In the genomic region with DNA sequence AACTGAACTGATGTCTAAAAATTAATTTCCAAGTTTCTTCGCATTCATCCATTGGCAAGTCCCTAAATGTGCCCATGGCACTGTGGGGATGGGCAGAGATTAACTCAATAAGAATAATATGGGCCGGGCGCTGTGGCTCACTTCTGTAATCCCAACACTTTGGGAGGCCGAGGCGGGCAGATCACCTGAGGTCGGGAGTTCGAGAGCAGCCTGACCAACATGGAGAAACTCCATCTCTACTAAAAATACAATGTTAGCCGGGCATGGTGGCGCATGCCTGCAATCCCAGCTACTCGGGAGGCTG, we compare ENCODE assay signal across 9 cellular contexts. TPM values are rescaled to one million over a fixed set of nuclear protein-coding genes. Genes with fewer than 3 reads are reported as not detected.
DNase-seq lines count a peak whose midpoint lies in the region; ATAC-seq and TF ChIP-seq lines count a peak whose summit lies in the region.
"Not testable (repeated sequence)": the region's sequence is repeated elsewhere in the genome, so short reads cannot be mapped to it uniquely, and the experiment has no call there.
"Had no signal": no experiment of that assay in that cellular context is flagged by ENCODE, and none has a peak within 500 bp of the region (broad histone marks: within the 10 kb centered on the region; RNA-seq: fewer than 3 reads in every experiment).

No MANE protein-coding gene starts in this region.

- H3K4me1 Mint-ChIP-seq in HFFc6 (ENCODE audit: low read depth) (peaks cover 22% of the 10 kb centered on the region), nephron (peaks cover 29% of the 10 kb centered on the region)
- H3K4me1 Mint-ChIP-seq in activated naive CD4-positive, alpha-beta T cell treated with anti-CD3 and anti-CD28 coated beads, Interleukin-2, amount 50 U/mL, for 24 hours, result peaks cover 38% of the 10 kb centered on the region
- H3K4me1 Mint-ChIP-seq in stimulated activated memory B cell treated with anti-CD40 and anti-IgM and Interleukin-4, amounts not matched to agents 10 μg/mL and 1 μg/mL and 100 μg/mL, for 72 hours, result peaks cover 54% of the 10 kb centered on the region

- H3K9me3 ChIP-seq in AG04450 (ENCODE audit: control insufficient read depth, insufficient read depth, low read length); SK-N-MC (ENCODE audit: low read depth, low read length); duodenal mucosa (ENCODE audit: control insufficient read depth in 1 of 2, low read length in 2 of 2); iPS-15b (ENCODE audit: control insufficient read depth, insufficient read depth, low read length): not testable (repeated sequence)

- peaks cover 19 to 22% of the 10 kb centered on the region in 2 donors for H3K4me1 ChIP-seq in duodenal mucosa (ENCODE audit: control insufficient read depth in 1 of 2, insufficient read depth in 2 of 2, low read length in 2 of 2)
- H3K4me1 ChIP-seq in iPS-15b (ENCODE audit: control insufficient read depth, insufficient read depth, low read length), result not testable (repeated sequence)

- H3K4me3 Mint-ChIP-seq in HFFc6 (peak overlapping the region; percentile 94), nephron (peak overlapping the region; percentile 94 to 99 (median 98))
- H3K4me3 Mint-ChIP-seq in activated naive CD4-positive, alpha-beta T cell treated with anti-CD3 and anti-CD28 coated beads, Interleukin-2, amount 50 U/mL, for 24 hours, result peak overlapping the region; percentile 98
- H3K4me3 Mint-ChIP-seq in stimulated activated memory B cell treated with anti-CD40 and anti-IgM and Interleukin-4, amounts not matched to agents 10 μg/mL and 1 μg/mL and 100 μg/mL, for 72 hours, result peak overlapping the region; percentile 96

- H3K27ac ChIP-seq in AG04450 (ENCODE audit: low read depth, low read length); SK-N-MC; duodenal mucosa (ENCODE audit: low read depth, low read length): not testable (repeated sequence)

- peak overlapping the region; percentile 94 for H3K4me3 ChIP-seq in AG04450 (ENCODE audit: low read depth, low read length)
- peak overlapping the region; percentile 85 for H3K4me3 ChIP-seq in SK-N-MC
- H3K4me3 ChIP-seq in duodenal mucosa (ENCODE audit: low read depth in 1 of 2, low read length in 2 of 2), result peak overlapping the region; percentile 91 to 95
- H3K4me3 ChIP-seq in iPS-15b (ENCODE audit: low read depth, low read length), result peak overlapping the region; percentile 66

- ATAC-seq in stimulated activated memory B cell treated with anti-CD40 and anti-IgM and Interleukin-4, amounts not matched to agents 10 μg/mL and 1 μg/mL and 100 μg/mL, for 72 hours, result not testable (repeated sequence)

- not testable (repeated sequence) for H3K27me3 Mint-ChIP-seq in HFFc6 (ENCODE audit: insufficient read depth); activated naive CD4-positive, alpha-beta T cell treated with anti-CD3 and anti-CD28 coated beads, Interleukin-2, amount 50 U/mL, for 24 hours; nephron (ENCODE audit: low read depth); stimulated activated memory B cell treated with anti-CD40 and anti-IgM and Interleukin-4, amounts not matched to agents 10 μg/mL and 1 μg/mL and 100 μg/mL, for 72 hours

- not testable (repeated sequence) for H3K9me3 Mint-ChIP-seq in HFFc6; activated naive CD4-positive, alpha-beta T cell treated with anti-CD3 and anti-CD28 coated beads, Interleukin-2, amount 50 U/mL, for 24 hours; nephron; stimulated activated memory B cell treated with anti-CD40 and anti-IgM and Interleukin-4, amounts not matched to agents 10 μg/mL and 1 μg/mL and 100 μg/mL, for 72 hours

- H3K36me3 ChIP-seq in SK-N-MC (ENCODE audit: insufficient read depth, low read length), result peaks cover 11% of the 10 kb centered on the region
- not testable (repeated sequence) for H3K36me3 ChIP-seq in duodenal mucosa (ENCODE audit: control insufficient read depth in 1 of 2, insufficient read depth in 2 of 2, low read length in 2 of 2); iPS-15b (ENCODE audit: control insufficient read depth, insufficient read depth, low read length)

- H3K27me3 ChIP-seq in AG04450 (ENCODE audit: control insufficient read depth, insufficient read depth, low read length); duodenal mucosa (ENCODE audit: control insufficient read depth in 1 of 2, insufficient read depth in 2 of 2, low read length in 2 of 2); iPS-15b (ENCODE audit: control insufficient read depth, insufficient read depth, low read length): not testable (repeated sequence)

- DNase-seq in AG04450 (ENCODE audit: low read depth, low spot score); HFFc6; SK-N-MC (ENCODE audit: low read depth, low spot score): not testable (repeated sequence)

- CTCF ChIA-PET in AG04450 (lab: Charles Lee), result interaction anchor here (0.6 kb wide), 1 partner anchor 176 kb away, joined by 4 read pairs; no protein-coding TSS in a partner anchor

- H3K27ac Mint-ChIP-seq in HFFc6 (peak overlapping the region; percentile 58; the same call in 1 of the 2 replicates), nephron (peak overlapping the region; percentile 90 to 97 (median 94))
- H3K27ac Mint-ChIP-seq in activated naive CD4-positive, alpha-beta T cell treated with anti-CD3 and anti-CD28 coated beads, Interleukin-2, amount 50 U/mL, for 24 hours, result peak overlapping the region; percentile 92
- H3K27ac Mint-ChIP-seq in stimulated activated memory B cell treated with anti-CD40 and anti-IgM and Interleukin-4, amounts not matched to agents 10 μg/mL and 1 μg/mL and 100 μg/mL, for 72 hours, result peak overlapping the region; percentile 96

- H3K36me3 Mint-ChIP-seq in HFFc6 (ENCODE audit: low read depth); activated naive CD4-positive, alpha-beta T cell treated with anti-CD3 and anti-CD28 coated beads, Interleukin-2, amount 50 U/mL, for 24 hours; nephron (ENCODE audit: low read depth); stimulated activated memory B cell treated with anti-CD40 and anti-IgM and Interleukin-4, amounts not matched to agents 10 μg/mL and 1 μg/mL and 100 μg/mL, for 72 hours: not testable (repeated sequence)

- H3K9ac ChIP-seq in SK-N-MC (ENCODE audit: insufficient read length); duodenal mucosa (ENCODE audit: low read depth in 1 of 2, low read length in 2 of 2); iPS-15b (ENCODE audit: low read depth, low read length): not testable (repeated sequence)

- not testable (repeated sequence) for TF ChIP-seq CTCF in AG04450 (IDR thresholded peaks at IDR 0.05; ENCODE audit: low read depth, low read length); HFFc6 (IDR thresholded peaks at IDR 0.05); nephron (IDR thresholded peaks at IDR 0.05; ENCODE audit: unreplicated experiment in 3 of 3)

- POLR2A ChIA-PET in AG04450 (lab: Yijun Ruan, JAX), result not testable (repeated sequence)

RNA-seq across cellular contexts. Expression of gene PEX14, which starts 0.5 kb away (rescaled TPM):
- 6.6 and 7.7 TPM in 2 replicates for polyA plus RNA-seq in AG04450 (2011; rRNA removed)
- 5.5 and 7.5 TPM in 2 replicates for polyA minus RNA-seq in AG04450 (2011; rRNA and poly(A)+ RNA removed)
- 10 to 100 TPM; 23.1 to 28.4 (median 26.0) TPM for total RNA-seq in HFFc6 (2021; fragmentation: NEBNext Ultra II Directional; extraction: Animal tissue kit (Norgen Biotek cat#: 25700))

RNA-seq across cellular contexts. Expression of gene DFFA, which starts 1.9 kb away (rescaled TPM):
- polyA plus RNA-seq in AG04450 (2011; rRNA removed), result 33.6 and 35.3 TPM in 2 replicates
- polyA minus RNA-seq in AG04450 (2011; rRNA and poly(A)+ RNA removed), result 27.2 and 30.3 TPM in 2 replicates
- total RNA-seq in HFFc6 (2021; fragmentation: NEBNext Ultra II Directional; extraction: Animal tissue kit (Norgen Biotek cat#: 25700)), result 10 to 100 TPM; 44.1 to 58.6 (median 48.4) TPM

RNA-seq across cellular contexts. Expression of gene CORT, which starts 24.4 kb away (rescaled TPM):
- not detected in 2 replicates for polyA plus RNA-seq in AG04450 (2011; rRNA removed)
- polyA minus RNA-seq in AG04450 (2011; rRNA and poly(A)+ RNA removed), result not detected in 2 replicates
- under 1 TPM in 2 of 6 experiments, not detected in 4; 0.43 TPM for total RNA-seq in HFFc6 (2021; fragmentation: NEBNext Ultra II Directional; extraction: Animal tissue kit (Norgen Biotek cat#: 25700))
- total RNA-seq: T-helper 1 cell treated with Interleukin-12 subunit alpha and Interleukin-12 subunit beta and Interleukin-4 antibody, amounts not matched to agents 30 ng/mL and 1 ng/mL, for 36 hours had no signal

RNA-seq across cellular contexts. Expression of gene CENPS, which starts 44.0 kb away (rescaled TPM):
- polyA plus RNA-seq in AG04450 (2011; rRNA removed), result 10.5 and 11.4 TPM in 2 replicates
- 3.0 and 3.7 TPM in 2 replicates for polyA minus RNA-seq in AG04450 (2011; rRNA and poly(A)+ RNA removed)
- 10 to 100 TPM; 24.3 to 31.0 (median 27.3) TPM for total RNA-seq in HFFc6 (2021; fragmentation: NEBNext Ultra II Directional; extraction: Animal tissue kit (Norgen Biotek cat#: 25700))
